15 cellular contexts compared by ENCODE assay signal in genomic region chr12:49869816-49870500, GRCh38. TPM values are rescaled to one million over a fixed set of nuclear protein-coding genes. Genes with fewer than 3 reads are reported as not detected.
DNase-seq lines count a peak whose midpoint lies in the region; ATAC-seq and TF ChIP-seq lines count a peak whose summit lies in the region.
"Had no signal": no experiment of that assay in that cellular context is flagged by ENCODE, and none has a peak within 500 bp of the region (broad histone marks: within the 10 kb centered on the region; RNA-seq: fewer than 3 reads in every experiment).

No MANE protein-coding gene starts in this region.

- H3K27me3 ChIP-seq in breast epithelium (no peaks in the 10 kb centered on the region), mammary epithelial cell (ENCODE audit: insufficient read depth, low read length) (peaks cover 2% of the 10 kb centered on the region), heart left ventricle (peaks cover 0 to 6% (median 0%) of the 10 kb centered on the region in 9 donors), parathyroid adenoma (ENCODE audit: control insufficient read depth, insufficient read depth, low read length) (no peaks in the 10 kb centered on the region), PC-3 (ENCODE audit: low read length) (no peaks in the 10 kb centered on the region)

- DNase-seq in breast epithelium (ENCODE audit: low spot score in 2 of 2) (peak in 1 of 2 donors; percentile 15), mammary epithelial cell (no peak), heart left ventricle (no peak), PC-3 (no peak), DMS79 (lab: John Stamatoyannopoulos, UW) (no peak)
- DNase-seq: activated CD4-positive, alpha-beta memory T cell treated with anti-CD3 and anti-CD28 coated beads, Interleukin-2, amount 10 ng/mL, durations not matched to agents 7 days and 5 days; activated gamma-delta T cell treated with Interleukin-2 at 50 U/mL for 16 hours; stimulated activated naive CD4-positive, alpha-beta T cell treated with Interleukin-2 at 50 U/mL for 16 hours had no signal

- H3K27ac ChIP-seq in breast epithelium (peak overlapping the region; percentile 67 to 88), mammary epithelial cell (ENCODE audit: insufficient read depth, low read depth, low read length) (no peak overlapping the region), heart left ventricle (peak overlapping the region in 9 of 12 donors; percentile 24 to 78 (median 73)), parathyroid adenoma (peak overlapping the region; percentile 99), PC-3 (ENCODE audit: low read length) (no peak overlapping the region)
- H3K27ac ChIP-seq: lower lobe of right lung, SK-N-MC had no signal

- peaks cover 6 to 26% of the 10 kb centered on the region in 2 donors for H3K4me1 ChIP-seq in breast epithelium
- H3K4me1 ChIP-seq in mammary epithelial cell (ENCODE audit: insufficient read depth, low read length) = no peaks in the 10 kb centered on the region
- H3K4me1 ChIP-seq in heart left ventricle = peaks cover 4 to 46% (median 29%) of the 10 kb centered on the region in 12 donors
- peaks cover 70% of the 10 kb centered on the region for H3K4me1 ChIP-seq in parathyroid adenoma
- peaks cover 8% of the 10 kb centered on the region for H3K4me1 ChIP-seq in PC-3 (ENCODE audit: insufficient read depth, low read length)
- H3K4me1 ChIP-seq: HAP-1 had no signal

- intact Hi-C loops in breast epithelium (cut with DNase I; ENCODE audit: low total_unique reads) (no loop called here), mammary epithelial cell (cut with micrococcal nuclease) (no loop called here), heart left ventricle (cut with DNase I) (loop anchor here (2.0 to 10.0 kb wide), 11 partner anchors 72 to 202 kb away; partner anchors contain the start of genes ASIC1 (in 8 of the 10) and AQP5 (in 1 of the 10)), PC-3 (cut with micrococcal nuclease) (loop anchor here (10.0 kb wide), 1 partner anchor 95 kb away; the partner anchor contains the start of gene AQP5)

- H3K36me3 ChIP-seq in breast epithelium (no peaks in the 10 kb centered on the region), mammary epithelial cell (ENCODE audit: insufficient read depth, low read length) (no peaks in the 10 kb centered on the region), heart left ventricle (no peaks in the 10 kb centered on the region), parathyroid adenoma (ENCODE audit: control insufficient read depth, insufficient read depth, low read length) (no peaks in the 10 kb centered on the region), PC-3 (ENCODE audit: low read depth, low read length) (no peaks in the 10 kb centered on the region)
- H3K36me3 ChIP-seq: HAP-1, lower lobe of right lung had no signal

- POLR2A ChIA-PET in PC-3 (lab: Charles Lee; ENCODE audit: unreplicated experiment) = no interaction called here

- H4K20me1 ChIP-seq in mammary epithelial cell (ENCODE audit: insufficient read depth, low read length) = no peaks in the 10 kb centered on the region
- H4K20me1 ChIP-seq in PC-3 (ENCODE audit: low read length) = no peaks in the 10 kb centered on the region

- CTCF ChIA-PET in mammary epithelial cell (lab: Charles Lee; ENCODE audit: low non-redundant PET) (no interaction called here), PC-3 (lab: Charles Lee) (no interaction called here)

- in situ Hi-C loops in mammary epithelial cell (cut with MboI; ENCODE audit: low sequenced_read_pairs in 2 of 2) = loop anchor here (10.0 kb wide), 1 partner anchor 185 kb away; the partner anchor contains the start of gene ASIC1 (in 2 of the 2)

- BruUV-seq in mammary epithelial cell (replicated peaks; lab: Mats Ljungman, UMichigan) (no TSS peak), PC-3 (replicated peaks; lab: Mats Ljungman, UMichigan) (no TSS peak)

- ATAC-seq in heart left ventricle = no peak
- ATAC-seq in PC-3 = no peak
- no peak for ATAC-seq in GM19328 (IDR thresholded peaks at IDR 0.05; ENCODE audit: unreplicated experiment)
- no peak for ATAC-seq in GM19455 (IDR thresholded peaks at IDR 0.05; ENCODE audit: unreplicated experiment)
- ATAC-seq: CD8-positive, alpha-beta T cell had no signal

- H3F3A ChIP-seq in PC-3 (ENCODE audit: low read length, unreplicated experiment) = no peaks in the 10 kb centered on the region

- TF ChIP-seq CTCF in breast epithelium (IDR thresholded peaks at IDR 0.05) = no peak
- no peak for TF ChIP-seq CTCF in mammary epithelial cell (conservative IDR thresholded peaks at IDR 0.05 in 1 of 2, IDR thresholded peaks at IDR 0.05 in 1 of 2; ENCODE audit: extremely low read depth in 1 of 2, insufficient read depth in 1 of 2, low read depth in 1 of 2, low read length in 2 of 2)
- TF ChIP-seq CTCF in heart left ventricle (IDR thresholded peaks at IDR 0.05) = no peak
- no peak for TF ChIP-seq CTCF in parathyroid adenoma (IDR thresholded peaks at IDR 0.05)
- TF ChIP-seq CTCF in PC-3 (conservative IDR thresholded peaks at IDR 0.05; ENCODE audit: low read depth, low read length) = no peak

- H2AFZ ChIP-seq in mammary epithelial cell (ENCODE audit: low read depth, low read length) (no peak overlapping the region), parathyroid adenoma (no peak overlapping the region), PC-3 (ENCODE audit: low read length) (no peak overlapping the region)

- dilution Hi-C loops in mammary epithelial cell (cut with HindIII; ENCODE audit: low sequenced_read_pairs) = loop anchor here (5.0 to 25.0 kb wide), 3 partner anchors 32 to 192 kb away; partner anchors contain the start of genes ASIC1 and FAIM2

- H3K79me2 ChIP-seq in mammary epithelial cell (ENCODE audit: insufficient read depth, low read length) (no peaks in the 10 kb centered on the region), parathyroid adenoma (no peaks in the 10 kb centered on the region), PC-3 (ENCODE audit: low read length) (no peaks in the 10 kb centered on the region)

- no peak overlapping the region for H3K9ac ChIP-seq in mammary epithelial cell (ENCODE audit: insufficient read depth, low read length)
- H3K9ac ChIP-seq in parathyroid adenoma = peak overlapping the region; percentile 31
- no peak overlapping the region for H3K9ac ChIP-seq in PC-3 (ENCODE audit: low read length)

- H3K9me2 ChIP-seq in PC-3 (replicated peaks; ENCODE audit: low read length) = no peaks in the 10 kb centered on the region

- no peak overlapping the region for H3K4me3 ChIP-seq in breast epithelium
- no peak overlapping the region for H3K4me3 ChIP-seq in mammary epithelial cell (replicated peaks in 1 of 3; ENCODE audit: insufficient read depth in 1 of 3, low read depth in 2 of 3, low read length in 3 of 3)
- H3K4me3 ChIP-seq in heart left ventricle = no peak overlapping the region
- peak overlapping the region; percentile 37 for H3K4me3 ChIP-seq in parathyroid adenoma (ENCODE audit: low read depth, low read length)
- no peak overlapping the region for H3K4me3 ChIP-seq in PC-3 (ENCODE audit: low read length)
- H3K4me3 ChIP-seq: HAP-1, lower lobe of right lung, SK-N-MC had no signal

- 92% methylated on average over 7 of the region's 14 CpGs for WGBS in mammary epithelial cell (ENCODE audit: low coverage, missing lambda C conversion rate)
- WGBS in heart left ventricle, 4 donors = 86 to 94% (median 88%) methylated on average over 13 to 14 of the region's 14 CpGs

- no peak overlapping the region for H3K4me2 ChIP-seq in mammary epithelial cell (ENCODE audit: insufficient read depth, low read depth, low read length)
- peak overlapping the region; percentile 54 for H3K4me2 ChIP-seq in parathyroid adenoma (ENCODE audit: low read length)
- H3K4me2 ChIP-seq in PC-3 (ENCODE audit: low read length) = no peak overlapping the region

- H3K9me3 ChIP-seq in breast epithelium (no peaks in the 10 kb centered on the region), mammary epithelial cell (replicated peaks; ENCODE audit: insufficient read depth, low read length) (no peaks in the 10 kb centered on the region), heart left ventricle (no peaks in the 10 kb centered on the region), parathyroid adenoma (ENCODE audit: control insufficient read depth, low read length) (no peaks in the 10 kb centered on the region), PC-3 (ENCODE audit: low read length) (no peaks in the 10 kb centered on the region)
- H3K9me3 ChIP-seq: HAP-1, lower lobe of right lung had no signal

- no peak for TF ChIP-seq POLR2A in breast epithelium (IDR thresholded peaks at IDR 0.05)
- TF ChIP-seq POLR2A in heart left ventricle (IDR thresholded peaks at IDR 0.05) = no peak

RNA-seq across cellular contexts. Expression of gene BCDIN3D, which starts 27.1 kb away (rescaled TPM):
- total RNA-seq in breast epithelium (1 to 10 TPM; 2.2 to 6.0 (median 3.9) TPM), mammary epithelial cell (1 to 10 TPM; 3.3 to 3.8 TPM), heart left ventricle (1 to 10 TPM; 1.7 to 3.9 (median 2.4) TPM), PC-3 (2014; rRNA removed) (4.5 and 5.4 TPM in 2 replicates)
- polyA plus RNA-seq in mammary epithelial cell (2.5 TPM), heart left ventricle (1 to 10 TPM; 1.6 to 2.2 TPM)
- 3.3 TPM for polyA minus RNA-seq in mammary epithelial cell

RNA-seq across cellular contexts. Expression of gene FAIM2, which starts 33.7 kb away (rescaled TPM):
- total RNA-seq in breast epithelium (1 to 10 TPM in 2 of 3 donors, under 1 TPM in 1; 0.64 to 1.9 (median 1.3) TPM), mammary epithelial cell (not detected), heart left ventricle (10 to 100 TPM in 2 of 9 donors, 1 to 10 TPM in 6, under 1 TPM in 1; 0.33 to 15.0 (median 3.2) TPM), PC-3 (2014; rRNA removed) (0.18 TPM in 1 of 2 replicates, not detected in the other)
- polyA plus RNA-seq in mammary epithelial cell (not detected), heart left ventricle (1 to 10 TPM; 5.0 to 6.0 TPM)
- not detected for polyA minus RNA-seq in mammary epithelial cell
- total RNA-seq: CD8-positive, alpha-beta T cell had no signal

RNA-seq across cellular contexts. Expression of gene NCKAP5L, which starts 41.7 kb away (rescaled TPM):
- 10 to 100 TPM; 11.4 to 15.8 (median 12.1) TPM for total RNA-seq in breast epithelium
- 10 to 100 TPM; 24.1 to 27.2 TPM for total RNA-seq in mammary epithelial cell
- 6.4 TPM for polyA plus RNA-seq in mammary epithelial cell
- polyA minus RNA-seq in mammary epithelial cell = 13.5 TPM
- total RNA-seq in heart left ventricle = 10 to 100 TPM; 14.1 to 35.0 (median 25.0) TPM
- 10 to 100 TPM; 19.4 to 27.7 TPM for polyA plus RNA-seq in heart left ventricle
- 13.3 and 14.2 TPM in 2 replicates for total RNA-seq in PC-3 (2014; rRNA removed)

Comparison
In these comparisons a context has a peak if more than half of its experiments do, and no peak if none do; other contexts are left out.
1. H3K27ac ChIP-seq: peak in breast epithelium (2 of 2), heart left ventricle (9 of 12) and parathyroid adenoma (single experiment); none in mammary epithelial cell (single experiment) and PC-3 (single experiment).
2. intact Hi-C loops: an anchor here in heart left ventricle (2.0 to 10.0 kb wide) and PC-3 (10.0 kb wide); none called in breast epithelium and mammary epithelial cell.